11 cellular contexts compared by ENCODE assay signal in genomic region chr16:46962629-46963028, GRCh38. TPM values are rescaled to one million over a fixed set of nuclear protein-coding genes. Genes with fewer than 3 reads are reported as not detected.
DNase-seq lines count a peak whose midpoint lies in the region; ATAC-seq and TF ChIP-seq lines count a peak whose summit lies in the region.
"Had no signal": no experiment of that assay in that cellular context is flagged by ENCODE, and none has a peak within 500 bp of the region (broad histone marks: within the 10 kb centered on the region; RNA-seq: fewer than 3 reads in every experiment).

No MANE protein-coding gene starts in this region.

- no peak for ATAC-seq in T-cell (replicated peaks in 1 of 4)
- ATAC-seq in HG02571 (IDR thresholded peaks at IDR 0.05; ENCODE audit: unreplicated experiment), result no peak

- H3K36me3 Mint-ChIP-seq in activated CD4-positive, alpha-beta T cell treated with anti-CD3 and anti-CD28 coated beads, Interleukin-2, amount 10 ng/mL, durations not matched to agents 24 days and 14 days (ENCODE audit: low read depth), result peaks cover 68% of the 10 kb centered on the region
- H3K36me3 Mint-ChIP-seq in T-cell, result peaks cover 51% of the 10 kb centered on the region

- intact Hi-C loops in activated CD4-positive, alpha-beta T cell treated with anti-CD3 and anti-CD28 coated beads, Interleukin-2, amount 10 ng/mL, durations not matched to agents 24 days and 14 days (cut with micrococcal nuclease), result no loop called here
- intact Hi-C loops in sigmoid colon (cut with DNase I), result no loop called here

- H3K27ac ChIP-seq in effector memory CD4-positive, alpha-beta T cell (ENCODE audit: insufficient read depth, low read length, poor library complexity, severe bottlenecking), result peak overlapping the region; percentile 6
- H3K27ac ChIP-seq in sigmoid colon, result peak overlapping the region; percentile 25 to 42 (median 33)
- H3K27ac ChIP-seq: transverse colon had no signal

- no peak for TF ChIP-seq EP300 in sigmoid colon (IDR thresholded peaks at IDR 0.05)

- peaks cover 6% of the 10 kb centered on the region for H3K4me1 ChIP-seq in effector memory CD4-positive, alpha-beta T cell (ENCODE audit: control insufficient read depth, insufficient read depth, low read length, poor library complexity, severe bottlenecking)
- H3K4me1 ChIP-seq in sigmoid colon, result peaks cover 0 to 31% (median 22%) of the 10 kb centered on the region in 4 donors

- no peak for TF ChIP-seq CTCF in sigmoid colon (IDR thresholded peaks at IDR 0.05)

- H3K27ac Mint-ChIP-seq in activated CD4-positive, alpha-beta T cell treated with anti-CD3 and anti-CD28 coated beads, Interleukin-2, amount 10 ng/mL, durations not matched to agents 24 days and 14 days, result peak overlapping the region; percentile 9
- peak overlapping the region; percentile 78 to 79 for H3K27ac Mint-ChIP-seq in T-cell

- CTCF ChIA-PET in T-cell (lab: Charles Lee), result interaction anchor here (1.2 to 1.5 kb wide), 2 partner anchors 11 to 15 kb away, joined by 3 to 4 read pairs; no protein-coding TSS in a partner anchor

- no peak for DNase-seq in activated CD4-positive, alpha-beta T cell treated with anti-CD3 and anti-CD28 coated beads, Interleukin-2, amount 10 ng/mL, durations not matched to agents 24 days and 14 days
- no peak for DNase-seq in activated CD4-positive, alpha-beta T cell treated with anti-CD3 and anti-CD28 coated beads, Interleukin-2, amount 50 U/mL, for 48 hours
- DNase-seq in T-cell, result no peak
- DNase-seq in effector memory CD4-positive, alpha-beta T cell, result no peak
- no peak for DNase-seq in sigmoid colon
- DNase-seq in NCI-H524 (lab: John Stamatoyannopoulos, UW), result no peak
- DNase-seq in H7, result no peak
- DNase-seq: MV-4-11, transverse colon had no signal

- no peak overlapping the region for H3K4me3 ChIP-seq in effector memory CD4-positive, alpha-beta T cell (ENCODE audit: insufficient read depth, low read depth, low read length, poor library complexity, severe bottlenecking)
- H3K4me3 ChIP-seq in sigmoid colon, result no peak overlapping the region
- H3K4me3 ChIP-seq in H7 (ENCODE audit: insufficient read depth, low read depth, low read length), result no peak overlapping the region
- H3K4me3 ChIP-seq: skin epidermis, transverse colon had no signal

- TF ChIP-seq POLR2A in sigmoid colon (IDR thresholded peaks at IDR 0.05), result no peak

- H3K4me3 Mint-ChIP-seq in activated CD4-positive, alpha-beta T cell treated with anti-CD3 and anti-CD28 coated beads, Interleukin-2, amount 10 ng/mL, durations not matched to agents 24 days and 14 days, result no peak overlapping the region
- H3K4me3 Mint-ChIP-seq in T-cell, result peak overlapping the region in 1 of 3 donors; percentile 9

- no peaks in the 10 kb centered on the region for H3K9me3 ChIP-seq in effector memory CD4-positive, alpha-beta T cell (ENCODE audit: control insufficient read depth, low read length)
- no peaks in the 10 kb centered on the region for H3K9me3 ChIP-seq in sigmoid colon
- H3K9me3 ChIP-seq: transverse colon had no signal

- H3K36me3 ChIP-seq in effector memory CD4-positive, alpha-beta T cell (ENCODE audit: control insufficient read depth, insufficient read depth, low read length), result peaks cover 86% of the 10 kb centered on the region
- H3K36me3 ChIP-seq in sigmoid colon (peaks cover 32 to 95% (median 63%) of the 10 kb centered on the region in 4 donors), H7 (replicated peaks; ENCODE audit: control insufficient read depth, insufficient read depth, low read length) (peaks cover 31% of the 10 kb centered on the region)

- H3K4me1 Mint-ChIP-seq in activated CD4-positive, alpha-beta T cell treated with anti-CD3 and anti-CD28 coated beads, Interleukin-2, amount 10 ng/mL, durations not matched to agents 24 days and 14 days, result peaks cover 18% of the 10 kb centered on the region
- peaks cover 49 to 53% (median 50%) of the 10 kb centered on the region in 3 donors for H3K4me1 Mint-ChIP-seq in T-cell

- no peaks in the 10 kb centered on the region for H3K27me3 Mint-ChIP-seq in activated CD4-positive, alpha-beta T cell treated with anti-CD3 and anti-CD28 coated beads, Interleukin-2, amount 10 ng/mL, durations not matched to agents 24 days and 14 days
- no peaks in the 10 kb centered on the region for H3K27me3 Mint-ChIP-seq in T-cell

- 86 to 89% methylated on average over 3 of the region's 3 CpGs for WGBS in sigmoid colon, 2 donors

- no peaks in the 10 kb centered on the region for H3K27me3 ChIP-seq in effector memory CD4-positive, alpha-beta T cell (replicated peaks; ENCODE audit: control insufficient read depth, insufficient read depth, low read length, poor library complexity, severe bottlenecking)
- H3K27me3 ChIP-seq in sigmoid colon (no peaks in the 10 kb centered on the region), H7 (ENCODE audit: control insufficient read depth, insufficient read depth, low read length) (no peaks in the 10 kb centered on the region)
- H3K27me3 ChIP-seq: transverse colon had no signal

- POLR2A ChIA-PET in T-cell (lab: Charles Lee), result interaction anchor here (0.5 to 1.4 kb wide), 8 partner anchors 9 to 1277 kb away, joined by 3 to 14 read pairs (median 4); no protein-coding TSS in a partner anchor

- H3K9me3 Mint-ChIP-seq in activated CD4-positive, alpha-beta T cell treated with anti-CD3 and anti-CD28 coated beads, Interleukin-2, amount 10 ng/mL, durations not matched to agents 24 days and 14 days, result no peaks in the 10 kb centered on the region
- no peaks in the 10 kb centered on the region for H3K9me3 Mint-ChIP-seq in T-cell

RNA-seq across cellular contexts. Expression of gene DNAJA2, which starts 10.8 kb away (rescaled TPM):
- total RNA-seq in activated CD4-positive, alpha-beta T cell treated with anti-CD3 and anti-CD28 coated beads, Interleukin-2, amount 10 ng/mL, durations not matched to agents 24 days and 14 days, result 81.7 and 84.2 TPM in 2 replicates
- total RNA-seq in T-cell, result 10 to 100 TPM; 60.4 to 75.3 (median 67.4) TPM
- total RNA-seq in sigmoid colon, result 10 to 100 TPM; 59.0 to 68.7 (median 60.7) TPM
- polyA plus RNA-seq in sigmoid colon, result 10 to 100 TPM; 33.6 to 55.7 (median 37.7) TPM
- 91.6 and 129 TPM in 2 replicates for total RNA-seq in H7 (2014; rRNA removed; shearing (Covaris generic))
